Comparison of ENCODE assay signal across 8 cellular contexts in the genomic region with DNA sequence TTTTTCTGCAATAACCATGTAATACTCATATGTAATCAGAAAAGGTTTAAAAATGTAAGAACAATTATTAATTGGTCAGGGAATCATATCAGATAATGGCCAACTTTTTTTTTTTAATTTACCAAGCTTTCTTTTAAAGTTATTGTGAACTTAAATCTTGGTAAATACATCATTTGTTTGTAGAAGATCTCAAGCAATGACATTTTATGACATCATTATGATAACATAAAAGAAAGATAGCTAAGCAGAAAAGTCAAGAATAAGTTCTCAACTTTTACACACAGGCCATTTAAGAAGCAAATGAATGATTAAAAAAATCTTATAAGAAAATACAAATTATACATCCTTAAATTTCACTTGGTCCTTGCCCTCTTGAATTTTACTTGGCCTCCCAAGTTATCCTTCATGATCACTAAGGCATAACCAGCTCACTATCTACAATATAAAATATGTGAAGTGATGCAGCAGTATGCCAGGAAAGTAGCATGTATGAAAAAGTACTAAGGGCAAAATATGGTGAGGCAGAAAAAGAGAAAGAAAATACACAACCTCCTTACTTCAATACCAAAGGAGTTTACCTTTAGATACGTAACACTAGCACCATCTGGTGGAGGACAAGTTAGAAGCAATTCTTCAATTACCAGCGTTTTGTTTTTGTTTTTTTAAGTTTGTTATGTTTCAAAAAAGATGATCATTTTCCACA.
A peak's percentile ranks its signal among the peaks of the same experiment; 100 is the strongest.
DNase-seq lines count a peak whose midpoint lies in the region; ATAC-seq, FAIRE-seq and TF ChIP-seq lines count a peak whose summit lies in the region.

No MANE protein-coding gene starts in this region.

- intact Hi-C loops in right lobe of liver (cut with DNase I) = loop anchor here in 1 of 2 donors (10.0 kb wide), 1 partner anchor 500 kb away; no protein-coding TSS in a partner anchor

- peak; percentile 56 for DNase-seq in DMS114 treated with DMSO at 0.1 percent for 48 hours (lab: John Stamatoyannopoulos, UW; ENCODE audit: unreplicated experiment)
- peak; percentile 38 for DNase-seq in HS-5 (ENCODE audit: low read depth)
- DNase-seq in NCI-H748 (lab: John Stamatoyannopoulos, UW; ENCODE audit: unreplicated experiment) = peak; percentile 66
- DNase-seq in bronchial epithelial cell (ENCODE audit: low read depth) = peak; percentile 63
- no peak for DNase-seq in right lobe of liver
- no peak for DNase-seq in ecto neural progenitor cell (ENCODE audit: low spot score)
- DNase-seq in activated effector memory CD4-positive, alpha-beta T cell treated with Interleukin-2 at 50 U/mL for 16 hours = no peak

- WGBS in right lobe of liver (ENCODE audit: insufficient coverage, low coverage, low lambda C conversion rate, missing lambda C conversion rate) = 0% methylated on average over 2 of the region's 2 CpGs

- TF ChIP-seq CTCF in bronchial epithelial cell (IDR thresholded peaks at IDR 0.05; ENCODE audit: insufficient read depth, low read length, severe bottlenecking) = peak; percentile 53
- peak; percentile 73 to 80 (median 77) for TF ChIP-seq CTCF in right lobe of liver (IDR thresholded peaks at IDR 0.05)

- H3K4me3 ChIP-seq in bronchial epithelial cell (ENCODE audit: low read depth, low read length) (no peak overlapping the region), right lobe of liver (no peak overlapping the region)

- TF ChIP-seq POLR2A in right lobe of liver (IDR thresholded peaks at IDR 0.05) = no peak

- no peak for FAIRE-seq in bronchial epithelial cell (lab: Jason Lieb, UNC)

- H3K9me3 ChIP-seq in right lobe of liver = no peaks in the 10 kb centered on the region

- ATAC-seq in right lobe of liver (peak; percentile 46 to 66 (median 58)), HG03354 (IDR thresholded peaks at IDR 0.05; ENCODE audit: poor library complexity, severe bottlenecking, unreplicated experiment) (no peak)

- H3K27me3 ChIP-seq in bronchial epithelial cell (ENCODE audit: control insufficient read depth, insufficient read depth, low read length) (no peaks in the 10 kb centered on the region), right lobe of liver (no peaks in the 10 kb centered on the region)

- H3K36me3 ChIP-seq in bronchial epithelial cell (ENCODE audit: control insufficient read depth, insufficient read depth, low read length) = no peaks in the 10 kb centered on the region
- no peaks in the 10 kb centered on the region for H3K36me3 ChIP-seq in right lobe of liver

- no peak overlapping the region for H3K27ac ChIP-seq in right lobe of liver

- H3K4me1 ChIP-seq in right lobe of liver = no peaks in the 10 kb centered on the region

Comparison
In these comparisons a context has a peak if more than half of its experiments do, and no peak if none do; other contexts are left out.
1. DNase-seq: peak in DMS114 treated with DMSO at 0.1 percent for 48 hours (single experiment), HS-5 (single experiment), NCI-H748 (single experiment) and bronchial epithelial cell (single experiment); none in right lobe of liver (0 of 3), ecto neural progenitor cell (single experiment) and activated effector memory CD4-positive, alpha-beta T cell treated with Interleukin-2 at 50 U/mL for 16 hours (single experiment).